Comparison of ENCODE assay signal across 1 cellular context in the genomic region with DNA sequence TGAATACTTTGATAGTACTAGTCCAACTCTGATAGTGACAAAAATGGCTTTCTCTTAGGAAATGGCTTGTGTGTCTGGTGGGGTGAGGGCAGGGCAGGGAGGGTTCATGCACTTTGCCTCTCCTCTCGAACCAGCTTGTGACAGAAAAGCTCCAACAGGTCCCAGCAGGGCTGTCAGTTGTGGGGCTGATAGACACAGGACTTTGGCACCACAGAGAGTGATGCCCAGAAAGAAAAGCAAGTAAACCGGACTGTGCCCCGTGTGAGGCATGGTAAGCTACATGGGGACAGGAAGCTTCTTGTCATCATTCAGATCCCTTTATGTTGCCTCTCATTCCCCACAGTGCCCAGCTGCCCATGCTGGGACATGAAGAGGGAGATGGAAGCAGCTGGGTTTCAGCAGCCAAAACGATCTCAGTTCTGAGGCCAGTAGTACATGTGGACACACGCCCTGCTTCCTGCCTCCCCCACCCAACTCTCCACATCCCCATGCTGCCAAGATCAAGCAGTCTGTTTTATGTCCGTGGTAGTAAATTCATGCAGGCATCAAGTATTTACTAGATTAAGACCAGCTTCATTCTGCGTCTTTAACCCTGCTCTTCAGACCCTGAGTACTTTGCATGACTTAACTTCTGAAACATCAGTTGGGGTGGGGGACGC.
A peak's percentile ranks its signal among the peaks of the same experiment; 100 is the strongest.
TF ChIP-seq lines count a peak whose summit lies in the region.

No MANE protein-coding gene starts in this region.

TF ChIP-seq in HepG2, 621 proteins besides CTCF, POLR2A, EP300 and RAD21:
- TF ChIP-seq ZKSCAN5 (CRISPR knock-in tag; IDR thresholded peaks at IDR 0.05) (no peak), ZSCAN31 (CRISPR knock-in tag; IDR thresholded peaks at IDR 0.05; ENCODE audit: low read depth) (no peak), HIC2 (CRISPR knock-in tag; IDR thresholded peaks at IDR 0.05; ENCODE audit: low read depth) (peak; percentile 60; the same call in 1 of the 2 replicates), ZNF530 (CRISPR knock-in tag; IDR thresholded peaks at IDR 0.05; ENCODE audit: low read depth) (no peak), ZNF292 (CRISPR knock-in tag; IDR thresholded peaks at IDR 0.05; ENCODE audit: borderline replicate concordance, low read depth) (peak; percentile 30; the same call in 1 of the 2 replicates), IRF2 (CRISPR knock-in tag; IDR thresholded peaks at IDR 0.05) (no peak), ZNF451 (CRISPR knock-in tag; IDR thresholded peaks at IDR 0.05) (no peak), EZH2 (conservative IDR thresholded peaks at IDR 0.05; ENCODE audit: low read depth, low read length) (no peak), TEF (CRISPR knock-in tag; IDR thresholded peaks at IDR 0.05) (no peak), FOXA3 (CRISPR knock-in tag; IDR thresholded peaks at IDR 0.05) (no peak), ZNF33A (CRISPR knock-in tag; IDR thresholded peaks at IDR 0.05; ENCODE audit: borderline replicate concordance) (no peak), NFE2L1 (CRISPR knock-in tag; IDR thresholded peaks at IDR 0.05; ENCODE audit: borderline replicate concordance) (no peak)
- TF ChIP-seq, protein P1, sequence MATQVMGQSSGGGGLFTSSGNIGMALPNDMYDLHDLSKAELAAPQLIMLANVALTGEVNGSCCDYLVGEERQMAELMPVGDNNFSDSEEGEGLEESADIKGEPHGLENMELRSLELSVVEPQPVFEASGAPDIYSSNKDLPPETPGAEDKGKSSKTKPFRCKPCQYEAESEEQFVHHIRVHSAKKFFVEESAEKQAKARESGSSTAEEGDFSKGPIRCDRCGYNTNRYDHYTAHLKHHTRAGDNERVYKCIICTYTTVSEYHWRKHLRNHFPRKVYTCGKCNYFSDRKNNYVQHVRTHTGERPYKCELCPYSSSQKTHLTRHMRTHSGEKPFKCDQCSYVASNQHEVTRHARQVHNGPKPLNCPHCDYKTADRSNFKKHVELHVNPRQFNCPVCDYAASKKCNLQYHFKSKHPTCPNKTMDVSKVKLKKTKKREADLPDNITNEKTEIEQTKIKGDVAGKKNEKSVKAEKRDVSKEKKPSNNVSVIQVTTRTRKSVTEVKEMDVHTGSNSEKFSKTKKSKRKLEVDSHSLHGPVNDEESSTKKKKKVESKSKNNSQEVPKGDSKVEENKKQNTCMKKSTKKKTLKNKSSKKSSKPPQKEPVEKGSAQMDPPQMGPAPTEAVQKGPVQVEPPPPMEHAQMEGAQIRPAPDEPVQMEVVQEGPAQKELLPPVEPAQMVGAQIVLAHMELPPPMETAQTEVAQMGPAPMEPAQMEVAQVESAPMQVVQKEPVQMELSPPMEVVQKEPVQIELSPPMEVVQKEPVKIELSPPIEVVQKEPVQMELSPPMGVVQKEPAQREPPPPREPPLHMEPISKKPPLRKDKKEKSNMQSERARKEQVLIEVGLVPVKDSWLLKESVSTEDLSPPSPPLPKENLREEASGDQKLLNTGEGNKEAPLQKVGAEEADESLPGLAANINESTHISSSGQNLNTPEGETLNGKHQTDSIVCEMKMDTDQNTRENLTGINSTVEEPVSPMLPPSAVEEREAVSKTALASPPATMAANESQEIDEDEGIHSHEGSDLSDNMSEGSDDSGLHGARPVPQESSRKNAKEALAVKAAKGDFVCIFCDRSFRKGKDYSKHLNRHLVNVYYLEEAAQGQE (IDR thresholded peaks at IDR 0.05; ENCODE audit: borderline replicate concordance in 1 of 2, low read depth in 1 of 2, low read length in 2 of 2): no peak
